Comparison of ENCODE assay signal across 15 cellular contexts in the genomic region with DNA sequence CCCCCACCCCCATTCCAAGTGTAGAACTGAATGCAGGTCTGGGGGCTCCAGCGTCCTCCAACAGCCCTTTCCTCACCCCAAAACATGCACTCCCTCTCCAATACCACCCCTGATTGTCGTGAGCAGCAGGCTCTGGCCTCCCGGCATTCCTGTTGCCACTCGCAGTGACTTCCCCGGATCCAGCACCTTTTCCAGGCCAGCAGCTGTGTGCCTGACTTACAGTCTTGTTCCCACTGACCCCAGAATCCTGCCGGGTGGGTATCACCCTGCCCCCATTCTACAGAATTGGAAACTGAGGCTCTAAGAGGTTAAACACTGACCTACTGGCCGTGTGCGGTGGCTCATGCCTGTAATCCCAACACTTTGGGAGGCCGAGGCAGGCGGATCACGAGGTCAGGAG.
DNase-seq lines count a peak whose midpoint lies in the region; ATAC-seq and TF ChIP-seq lines count a peak whose summit lies in the region.
"Had no signal": no experiment of that assay in that cellular context is flagged by ENCODE, and none has a peak within 500 bp of the region (broad histone marks: within the 10 kb centered on the region; RNA-seq: fewer than 3 reads in every experiment).

No MANE protein-coding gene starts in this region.

- no peak overlapping the region for H3K4me3 Mint-ChIP-seq in effector memory CD8-positive, alpha-beta T cell
- H3K4me3 Mint-ChIP-seq: CD14-positive monocyte had no signal

- no peak overlapping the region for H3K27ac Mint-ChIP-seq in effector memory CD8-positive, alpha-beta T cell
- H3K27ac Mint-ChIP-seq: CD14-positive monocyte had no signal

- H3K27me3 ChIP-seq in sigmoid colon = peaks cover 5 to 59% (median 20%) of the 10 kb centered on the region in 3 donors
- H3K27me3 ChIP-seq in vagina = no peaks in the 10 kb centered on the region

- no peak for TF ChIP-seq EP300 in sigmoid colon (IDR thresholded peaks at IDR 0.05)

- intact Hi-C loops in Right ventricle myocardium superior (cut with DNase I) = no loop called here
- intact Hi-C loops in left cardiac atrium (cut with DNase I) = no loop called here
- intact Hi-C loops in left ventricle myocardium superior (cut with micrococcal nuclease) = no loop called here
- intact Hi-C loops in sigmoid colon (cut with DNase I) = no loop called here
- intact Hi-C loops in vagina (cut with DNase I) = no loop called here

- no peaks in the 10 kb centered on the region for H3K4me1 Mint-ChIP-seq in effector memory CD8-positive, alpha-beta T cell (ENCODE audit: low read depth in 2 of 2)
- H3K4me1 Mint-ChIP-seq: CD14-positive monocyte had no signal

- ATAC-seq in Right ventricle myocardium superior (ENCODE audit: poor library complexity) (no peak), left cardiac atrium (no peak), left ventricle myocardium superior (no peak), GM21825 (IDR thresholded peaks at IDR 0.05; ENCODE audit: unreplicated experiment) (no peak)
- ATAC-seq in effector memory CD8-positive, alpha-beta T cell (replicated peaks) = no peak
- ATAC-seq: Panc1 had no signal

- H3K9me3 ChIP-seq in sigmoid colon (no peaks in the 10 kb centered on the region), vagina (no peaks in the 10 kb centered on the region)

- H3K9me3 Mint-ChIP-seq in effector memory CD8-positive, alpha-beta T cell = no peaks in the 10 kb centered on the region

- DNase-seq in Right ventricle myocardium superior (peak; percentile 13), left cardiac atrium (no peak), left ventricle myocardium superior (peak; percentile 15), sigmoid colon (peak; percentile 40), vagina (ENCODE audit: extremely low spot score in 2 of 2) (no peak)
- DNase-seq in effector memory CD8-positive, alpha-beta T cell = no peak
- DNase-seq: 8988T, Karpas-422, MV-4-11, NCI-H2171, NCI-H774 had no signal

- no peak for TF ChIP-seq CTCF in VCaP (conservative IDR thresholded peaks at IDR 0.05)
- TF ChIP-seq CTCF in sigmoid colon (IDR thresholded peaks at IDR 0.05) = no peak
- TF ChIP-seq CTCF in vagina (IDR thresholded peaks at IDR 0.05) = no peak

- no peaks in the 10 kb centered on the region for H3K36me3 ChIP-seq in sigmoid colon
- no peaks in the 10 kb centered on the region for H3K36me3 ChIP-seq in vagina

- H3K36me3 Mint-ChIP-seq in effector memory CD8-positive, alpha-beta T cell (ENCODE audit: insufficient read depth) = no peaks in the 10 kb centered on the region
- H3K36me3 Mint-ChIP-seq: CD14-positive monocyte had no signal

- H3K4me3 ChIP-seq in sigmoid colon (no peak overlapping the region), vagina (no peak overlapping the region)

- peaks cover 0 to 23% (median 10%) of the 10 kb centered on the region in 4 donors for H3K4me1 ChIP-seq in sigmoid colon
- peaks cover 30% of the 10 kb centered on the region for H3K4me1 ChIP-seq in vagina

- H3K27me3 Mint-ChIP-seq in effector memory CD8-positive, alpha-beta T cell = peaks cover 5 to 67% of the 10 kb centered on the region in 2 donors

- H3K27ac ChIP-seq in VCaP = peak overlapping the region; percentile 56
- no peak overlapping the region for H3K27ac ChIP-seq in sigmoid colon
- H3K27ac ChIP-seq in vagina = no peak overlapping the region

- 75 to 89% methylated on average over 11 of the region's 11 CpGs for WGBS in sigmoid colon, 2 donors

- TF ChIP-seq POLR2A in sigmoid colon (IDR thresholded peaks at IDR 0.05) (no peak), vagina (IDR thresholded peaks at IDR 0.05) (no peak)

Comparison
In these comparisons a context has a peak if more than half of its experiments do, and no peak if none do; other contexts are left out.
1. DNase-seq: peak in Right ventricle myocardium superior (single experiment), left ventricle myocardium superior (single experiment) and sigmoid colon (single experiment); none in left cardiac atrium (single experiment), vagina (0 of 2) and effector memory CD8-positive, alpha-beta T cell (0 of 3).